ENCODE assay signal across 8 cellular contexts in the genomic region with DNA sequence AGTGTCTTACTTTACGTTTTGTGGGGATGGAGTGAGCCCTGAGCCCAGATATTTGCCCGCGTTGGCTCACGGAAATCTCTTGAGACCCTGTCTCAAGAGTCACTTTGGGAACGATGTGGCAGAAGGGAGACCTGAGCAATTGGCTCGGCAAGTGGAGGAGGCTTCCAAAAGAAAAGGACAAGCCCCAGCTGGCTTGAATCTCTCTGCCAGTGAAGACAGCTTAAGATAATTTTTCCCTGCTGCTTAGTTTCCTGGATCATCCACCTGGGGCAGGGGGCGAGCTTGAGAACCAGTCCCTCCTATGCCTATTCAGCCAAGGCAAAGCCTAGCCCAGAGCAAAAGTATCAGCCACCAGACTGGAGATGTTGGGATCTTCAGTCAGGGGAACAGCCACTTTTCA. TPM values are rescaled to one million over a fixed set of nuclear protein-coding genes. Genes with fewer than 3 reads are reported as not detected.
DNase-seq lines count a peak whose midpoint lies in the region; ATAC-seq lines count a peak whose summit lies in the region.

No MANE protein-coding gene starts in this region.

- ATAC-seq in GM21619 (IDR thresholded peaks at IDR 0.05; ENCODE audit: unreplicated experiment) = no peak
- no peak for ATAC-seq in GM21529 (IDR thresholded peaks at IDR 0.05; ENCODE audit: unreplicated experiment)

- peak overlapping the region; percentile 94 for H3K4me3 ChIP-seq in mononuclear cell (ENCODE audit: low read length)

- H3K27me3 ChIP-seq in mononuclear cell (ENCODE audit: insufficient read depth, low read length) = no peaks in the 10 kb centered on the region

- H3K4me1 ChIP-seq in mononuclear cell (ENCODE audit: insufficient read depth, low read length) = peaks cover 14% of the 10 kb centered on the region

- DNase-seq in DMS 273 (lab: John Stamatoyannopoulos, UW; ENCODE audit: unreplicated experiment) (peak; percentile 64), DMS 273 treated with DMSO at 0.1 percent for 48 hours (lab: John Stamatoyannopoulos, UW) (no peak), NCI-H2171 (lab: John Stamatoyannopoulos, UW) (peak; percentile 45), cerebellar cortex (ENCODE audit: low spot score) (peak; percentile 23)
- DNase-seq in stimulated activated CD8-positive, alpha-beta memory T cell treated with anti-CD3 and anti-CD28 coated beads, Interleukin-4, amount 100 ng/mL, for 48 hours = no peak

- no peaks in the 10 kb centered on the region for H3K9me3 ChIP-seq in mononuclear cell (ENCODE audit: low read depth, low read length)

RNA-seq across cellular contexts. Expression of a gene that starts 0.7 kb away (rescaled TPM):
- 20.9 TPM for total RNA-seq in mononuclear cell

Comparison
In these comparisons a context has a peak if more than half of its experiments do, and no peak if none do; other contexts are left out.
1. DNase-seq: peak in DMS 273 (single experiment), NCI-H2171 (single experiment) and cerebellar cortex (single experiment); none in DMS 273 treated with DMSO at 0.1 percent for 48 hours (single experiment) and stimulated activated CD8-positive, alpha-beta memory T cell treated with anti-CD3 and anti-CD28 coated beads, Interleukin-4, amount 100 ng/mL, for 48 hours (single experiment).